18 cellular contexts compared by ENCODE assay signal in the genomic region with DNA sequence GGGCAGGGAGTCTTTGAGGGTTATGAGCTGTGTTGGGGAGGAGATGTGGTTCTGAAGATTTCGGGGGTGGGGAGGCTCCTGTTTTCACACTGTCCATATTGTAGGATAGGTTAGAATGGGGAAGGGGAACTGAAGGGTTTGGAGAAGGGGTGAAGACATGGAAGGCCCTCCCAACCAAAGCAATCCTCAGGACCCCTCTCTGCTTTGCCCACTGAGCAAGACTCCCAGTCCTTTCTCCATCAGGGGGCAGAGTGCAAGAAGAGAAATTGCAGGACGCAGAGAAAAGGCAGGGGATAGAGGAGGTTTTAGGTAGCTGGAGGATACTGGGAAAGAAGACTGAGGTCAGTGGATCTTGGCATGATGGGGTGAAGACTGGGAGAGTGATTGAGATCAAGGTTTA. TPM values are rescaled to one million over a fixed set of nuclear protein-coding genes. Genes with fewer than 3 reads are reported as not detected.
DNase-seq lines count a peak whose midpoint lies in the region; ATAC-seq and TF ChIP-seq lines count a peak whose summit lies in the region.
"Had no signal": no experiment of that assay in that cellular context is flagged by ENCODE, and none has a peak within 500 bp of the region (broad histone marks: within the 10 kb centered on the region; RNA-seq: fewer than 3 reads in every experiment).

No MANE protein-coding gene starts in this region.

- no peak overlapping the region for H3K4me3 ChIP-seq in transverse colon
- H3K4me3 ChIP-seq: skin epidermis, thyroid gland had no signal

- peaks cover 15 to 55% (median 43%) of the 10 kb centered on the region in 4 donors for H3K4me1 ChIP-seq in transverse colon

- intact Hi-C loops in activated naive CD4-positive, alpha-beta T cell treated with anti-CD3 and anti-CD28 coated beads for 36 hours (cut with micrococcal nuclease) = no loop called here
- intact Hi-C loops in transverse colon (cut with DNase I; ENCODE audit: low total_unique reads) = no loop called here

- POLR2A ChIA-PET in activated CD8-positive, alpha-beta T cell treated with anti-CD3 and anti-CD28 coated beads, Interleukin-2, amount 10 ng/mL, durations not matched to agents 7 days and 5 days (lab: Charles Lee) = interaction anchor here (3.0 kb wide), 1 partner anchor 9 kb away, joined by 12 read pairs; no protein-coding TSS in a partner anchor

- no peaks in the 10 kb centered on the region for H3K9me3 ChIP-seq in transverse colon
- H3K9me3 ChIP-seq: thyroid gland had no signal

- CTCF ChIA-PET in activated naive CD4-positive, alpha-beta T cell treated with anti-CD3 and anti-CD28 coated beads for 36 hours (lab: Charles Lee) = no interaction called here
- CTCF ChIA-PET in activated CD8-positive, alpha-beta T cell treated with anti-CD3 and anti-CD28 coated beads, Interleukin-2, amount 10 ng/mL, durations not matched to agents 7 days and 5 days (lab: Charles Lee) = no interaction called here

- no peak for ATAC-seq in activated CD8-positive, alpha-beta T cell treated with anti-CD3 and anti-CD28 coated beads, Interleukin-2, amount 10 ng/mL, durations not matched to agents 7 days and 5 days
- ATAC-seq: left colon had no signal

- no peak for TF ChIP-seq POLR2A in transverse colon (IDR thresholded peaks at IDR 0.05)

- TF ChIP-seq CTCF in mesothelial cell of epicardium (IDR thresholded peaks at IDR 0.05; ENCODE audit: unreplicated experiment) = no peak
- TF ChIP-seq CTCF in transverse colon (IDR thresholded peaks at IDR 0.05) = no peak

- no peak for TF ChIP-seq EP300 in transverse colon (IDR thresholded peaks at IDR 0.05; ENCODE audit: low read depth)

- no peaks in the 10 kb centered on the region for H3K36me3 Mint-ChIP-seq in activated naive CD4-positive, alpha-beta T cell treated with anti-CD3 and anti-CD28 coated beads for 36 hours (ENCODE audit: low read depth)
- H3K36me3 Mint-ChIP-seq in activated CD8-positive, alpha-beta T cell treated with anti-CD3 and anti-CD28 coated beads, Interleukin-2, amount 10 ng/mL, durations not matched to agents 7 days and 5 days (ENCODE audit: low read depth) = peaks cover 3% of the 10 kb centered on the region
- H3K36me3 Mint-ChIP-seq in mesothelial cell of epicardium = peaks cover 8% of the 10 kb centered on the region

- no peaks in the 10 kb centered on the region for H3K36me3 ChIP-seq in transverse colon
- H3K36me3 ChIP-seq: brain microvascular endothelial cell, thyroid gland had no signal

- no peak overlapping the region for H3K27ac Mint-ChIP-seq in activated naive CD4-positive, alpha-beta T cell treated with anti-CD3 and anti-CD28 coated beads for 36 hours
- H3K27ac Mint-ChIP-seq in activated CD8-positive, alpha-beta T cell treated with anti-CD3 and anti-CD28 coated beads, Interleukin-2, amount 10 ng/mL, durations not matched to agents 7 days and 5 days = no peak overlapping the region
- peak overlapping the region; percentile 97 for H3K27ac Mint-ChIP-seq in mesothelial cell of epicardium

- in situ Hi-C loops in transverse colon (cut with MboI; ENCODE audit: low pct_ligation_motif_present in 1 of 4, low pct_unique_long_range_greater_than_20kb in 1 of 4, low sequenced_read_pairs in 3 of 4) (loop anchor here in 1 of 4 donors (25.0 kb wide), 1 partner anchor 461 kb away; the partner anchor contains the start of genes BRD2 and HLA-DMA), KBM-7 (cut with MboI; ENCODE audit: low pct_unique_long_range_greater_than_20kb, low sequenced_read_pairs) (no loop called here)

- H3K4me1 Mint-ChIP-seq in activated naive CD4-positive, alpha-beta T cell treated with anti-CD3 and anti-CD28 coated beads for 36 hours (ENCODE audit: low read depth) = peaks cover 50% of the 10 kb centered on the region
- H3K4me1 Mint-ChIP-seq in activated CD8-positive, alpha-beta T cell treated with anti-CD3 and anti-CD28 coated beads, Interleukin-2, amount 10 ng/mL, durations not matched to agents 7 days and 5 days (ENCODE audit: low read depth) = peaks cover 60% of the 10 kb centered on the region
- H3K4me1 Mint-ChIP-seq in mesothelial cell of epicardium = peaks cover 71% of the 10 kb centered on the region

- no peaks in the 10 kb centered on the region for H3K27me3 ChIP-seq in transverse colon
- H3K27me3 ChIP-seq: brain microvascular endothelial cell, thyroid gland had no signal

- H3K9me3 Mint-ChIP-seq in activated naive CD4-positive, alpha-beta T cell treated with anti-CD3 and anti-CD28 coated beads for 36 hours = no peaks in the 10 kb centered on the region
- no peaks in the 10 kb centered on the region for H3K9me3 Mint-ChIP-seq in activated CD8-positive, alpha-beta T cell treated with anti-CD3 and anti-CD28 coated beads, Interleukin-2, amount 10 ng/mL, durations not matched to agents 7 days and 5 days (ENCODE audit: insufficient read depth)
- no peaks in the 10 kb centered on the region for H3K9me3 Mint-ChIP-seq in mesothelial cell of epicardium

- no peaks in the 10 kb centered on the region for H3K27me3 Mint-ChIP-seq in activated naive CD4-positive, alpha-beta T cell treated with anti-CD3 and anti-CD28 coated beads for 36 hours (ENCODE audit: low read depth)
- peaks cover 7% of the 10 kb centered on the region for H3K27me3 Mint-ChIP-seq in activated CD8-positive, alpha-beta T cell treated with anti-CD3 and anti-CD28 coated beads, Interleukin-2, amount 10 ng/mL, durations not matched to agents 7 days and 5 days (ENCODE audit: low read depth)
- H3K27me3 Mint-ChIP-seq in mesothelial cell of epicardium (ENCODE audit: low read depth) = no peaks in the 10 kb centered on the region

- 89 to 98% methylated on average over 1 to 2 of the region's 2 CpGs for WGBS in transverse colon (ENCODE audit: low coverage in 1 of 2), 2 donors

- no peak for DNase-seq in activated naive CD4-positive, alpha-beta T cell treated with anti-CD3 and anti-CD28 coated beads for 36 hours
- DNase-seq in activated naive CD4-positive, alpha-beta T cell (lab: John Stamatoyannopoulos, UW) = no peak
- no peak for DNase-seq in activated CD8-positive, alpha-beta T cell treated with anti-CD3 and anti-CD28 coated beads, Interleukin-2, amount 10 ng/mL, durations not matched to agents 7 days and 5 days
- DNase-seq in mesothelial cell of epicardium (ENCODE audit: low spot score in 2 of 2, unreplicated experiment in 2 of 2) = no peak
- no peak for DNase-seq in transverse colon
- DNase-seq in KBM-7 = no peak
- no peak for DNase-seq in dermis blood vessel endothelial cell
- no peak for DNase-seq in iPS-NIHi7 (ENCODE audit: extremely low spot score)
- DNase-seq: brain microvascular endothelial cell, EL, head of caudate nucleus, Kasumi-1, left colon, NCI-H2029 treated with DMSO at 0.1 percent for 48 hours, RPMI8226, T-helper 9 cell, thyroid gland had no signal

- peak overlapping the region; percentile 87 for H3K4me3 Mint-ChIP-seq in activated naive CD4-positive, alpha-beta T cell treated with anti-CD3 and anti-CD28 coated beads for 36 hours
- H3K4me3 Mint-ChIP-seq in activated CD8-positive, alpha-beta T cell treated with anti-CD3 and anti-CD28 coated beads, Interleukin-2, amount 10 ng/mL, durations not matched to agents 7 days and 5 days = peak overlapping the region; percentile 88
- H3K4me3 Mint-ChIP-seq in mesothelial cell of epicardium = no peak overlapping the region

- H3K27ac ChIP-seq in transverse colon = peak overlapping the region; percentile 85 to 95 (median 90)
- H3K27ac ChIP-seq: brain microvascular endothelial cell had no signal

RNA-seq across cellular contexts. Expression of gene SYNGAP1, which starts 3.9 kb away (rescaled TPM):
- 10 to 100 TPM; 35.1 to 42.2 TPM for total RNA-seq in activated naive CD4-positive, alpha-beta T cell treated with anti-CD3 and anti-CD28 coated beads for 36 hours
- 10 to 100 TPM; 42.0 to 48.2 TPM for total RNA-seq in activated CD8-positive, alpha-beta T cell treated with anti-CD3 and anti-CD28 coated beads, Interleukin-2, amount 10 ng/mL, durations not matched to agents 7 days and 5 days
- 57.7 to 66.1 TPM (median 65.1 TPM) in 3 replicates for total RNA-seq in mesothelial cell of epicardium
- 10 to 100 TPM in 2 of 4 donors, 1 to 10 TPM in 2; 4.9 to 37.2 (median 11.1) TPM for total RNA-seq in transverse colon
- 2.4 and 2.5 TPM in 2 replicates for total RNA-seq in dermis blood vessel endothelial cell

RNA-seq across cellular contexts. Expression of gene CUTA, which starts 5.9 kb away (rescaled TPM):
- total RNA-seq in activated naive CD4-positive, alpha-beta T cell treated with anti-CD3 and anti-CD28 coated beads for 36 hours = 100 to 1,000 TPM; 163 to 181 TPM
- 100 to 1,000 TPM; 179 to 187 TPM for total RNA-seq in activated CD8-positive, alpha-beta T cell treated with anti-CD3 and anti-CD28 coated beads, Interleukin-2, amount 10 ng/mL, durations not matched to agents 7 days and 5 days
- total RNA-seq in mesothelial cell of epicardium (238 to 239 TPM (median 239 TPM) in 3 replicates), transverse colon (100 to 1,000 TPM in 2 of 4 donors, 10 to 100 TPM in 2; 18.9 to 134 (median 91.3) TPM), dermis blood vessel endothelial cell (61.3 and 61.7 TPM in 2 replicates)

RNA-seq across cellular contexts. Expression of gene PHF1, which starts 13.0 kb away (rescaled TPM):
- 10 to 100 TPM; 31.0 to 32.3 TPM for total RNA-seq in activated naive CD4-positive, alpha-beta T cell treated with anti-CD3 and anti-CD28 coated beads for 36 hours
- total RNA-seq in activated CD8-positive, alpha-beta T cell treated with anti-CD3 and anti-CD28 coated beads, Interleukin-2, amount 10 ng/mL, durations not matched to agents 7 days and 5 days = 10 to 100 TPM; 35.9 to 36.5 TPM
- total RNA-seq in mesothelial cell of epicardium (61.0 to 63.6 TPM (median 63.0 TPM) in 3 replicates), transverse colon (100 to 1,000 TPM in 1 of 4 donors, 10 to 100 TPM in 3; 47.8 to 110 (median 48.4) TPM), dermis blood vessel endothelial cell (14.4 and 16.5 TPM in 2 replicates)

RNA-seq across cellular contexts. Expression of gene ZBTB9, which starts 30.6 kb away (rescaled TPM):
- 1 to 10 TPM; 5.0 to 6.5 TPM for total RNA-seq in activated naive CD4-positive, alpha-beta T cell treated with anti-CD3 and anti-CD28 coated beads for 36 hours
- total RNA-seq in activated CD8-positive, alpha-beta T cell treated with anti-CD3 and anti-CD28 coated beads, Interleukin-2, amount 10 ng/mL, durations not matched to agents 7 days and 5 days = 1 to 10 TPM; 7.3 to 9.0 TPM
- total RNA-seq in mesothelial cell of epicardium (9.6 to 10.2 TPM (median 10.0 TPM) in 3 replicates), transverse colon (1 to 10 TPM in 2 of 4 donors, not detected in 2; 2.2 to 3.2 TPM), dermis blood vessel endothelial cell (5.5 and 6.3 TPM in 2 replicates)

RNA-seq across cellular contexts. Expression of gene KIFC1, which starts 32.2 kb away (rescaled TPM):
- 100 to 1,000 TPM; 107 TPM for total RNA-seq in activated naive CD4-positive, alpha-beta T cell treated with anti-CD3 and anti-CD28 coated beads for 36 hours
- total RNA-seq in activated CD8-positive, alpha-beta T cell treated with anti-CD3 and anti-CD28 coated beads, Interleukin-2, amount 10 ng/mL, durations not matched to agents 7 days and 5 days = 100 to 1,000 TPM; 175 to 180 TPM
- total RNA-seq in mesothelial cell of epicardium (30.1 to 31.3 TPM (median 30.3 TPM) in 3 replicates), transverse colon (10 to 100 TPM in 1 of 4 donors, 1 to 10 TPM in 3; 2.6 to 51.5 (median 5.8) TPM), dermis blood vessel endothelial cell (12.4 and 34.3 TPM in 2 replicates)
